In genomic region chr11:127733552-127733951, GRCh38 we compare ENCODE assay signal across 17 cellular contexts.
DNase-seq lines count a peak whose midpoint lies in the region; ATAC-seq and TF ChIP-seq lines count a peak whose summit lies in the region.
"Had no signal": no experiment of that assay in that cellular context is flagged by ENCODE, and none has a peak within 500 bp of the region (broad histone marks: within the 10 kb centered on the region; RNA-seq: fewer than 3 reads in every experiment).

No MANE protein-coding gene starts in this region.

- no peaks in the 10 kb centered on the region for H3K4me1 ChIP-seq in right atrium auricular region
- H3K4me1 ChIP-seq in Peyer's patch: no peaks in the 10 kb centered on the region
- H3K4me1 ChIP-seq: testis had no signal

- H3K4me3 ChIP-seq in right atrium auricular region (no peak overlapping the region), Peyer's patch (no peak overlapping the region), foreskin fibroblast (ENCODE audit: low read depth in 1 of 2, low read length in 2 of 2) (no peak overlapping the region)
- H3K4me3 ChIP-seq: testis had no signal

- ATAC-seq in Right ventricle myocardium inferior: peak; percentile 44
- ATAC-seq: stimulated activated memory B cell treated with anti-CD40 and anti-IgM and Interleukin-4, amounts not matched to agents 10 μg/mL and 1 μg/mL and 100 μg/mL, for 72 hours had no signal

- H3K36me3 ChIP-seq in right atrium auricular region (no peaks in the 10 kb centered on the region), Peyer's patch (no peaks in the 10 kb centered on the region)

- DNase-seq in Right ventricle myocardium inferior (ENCODE audit: missing footprints) (no peak), right atrium auricular region (ENCODE audit: low spot score) (no peak), NCI-H69 (lab: John Stamatoyannopoulos, UW) (peak; percentile 18), glomerular endothelial cell (ENCODE audit: extremely low read depth, low read depth, low spot score) (peak; percentile 29), pons (ENCODE audit: low spot score) (peak; percentile 11), Peyer's patch (no peak), amygdala (lab: John Stamatoyannopoulos, UW) (no peak), foreskin fibroblast (no peak)
- DNase-seq: activated CD4-positive, alpha-beta T cell treated with anti-CD3 and anti-CD28 coated beads, Interleukin-2, amount 10 ng/mL, durations not matched to agents 24 days and 14 days; activated naive CD8-positive, alpha-beta T cell treated with anti-CD3 and anti-CD28 coated beads, Interleukin-2, amount 10 ng/mL, durations not matched to agents 7 days and 5 days; hippocampal formation; midbrain; NCI-H226; nephron progenitor cell; stimulated activated CD4-positive, alpha-beta T cell treated with anti-CD3 and anti-CD28 coated beads, Interleukin-1b, Interleukin-23, amount 100 ng/mL, for 48 hours; testis had no signal

- intact Hi-C loops in Right ventricle myocardium inferior (cut with DNase I): loop anchor here (10.0 kb wide), 1 partner anchor 1111 kb away; no protein-coding TSS in a partner anchor

- TF ChIP-seq CTCF in right atrium auricular region (IDR thresholded peaks at IDR 0.05): no peak
- TF ChIP-seq CTCF in Peyer's patch (IDR thresholded peaks at IDR 0.05): no peak
- no peak for TF ChIP-seq CTCF in foreskin fibroblast (IDR thresholded peaks at IDR 0.05; ENCODE audit: low read depth, low read length)

- H3K27me3 ChIP-seq in right atrium auricular region: no peaks in the 10 kb centered on the region
- no peaks in the 10 kb centered on the region for H3K27me3 ChIP-seq in Peyer's patch
- H3K27me3 ChIP-seq: testis had no signal

- no peak for TF ChIP-seq POLR2A in Peyer's patch (IDR thresholded peaks at IDR 0.05)

- H3K27ac ChIP-seq in right atrium auricular region: no peak overlapping the region
- H3K27ac ChIP-seq in Peyer's patch: no peak overlapping the region
- H3K27ac ChIP-seq: testis had no signal

- H3K9me3 ChIP-seq in right atrium auricular region (no peaks in the 10 kb centered on the region), Peyer's patch (no peaks in the 10 kb centered on the region)
- H3K9me3 ChIP-seq: testis had no signal

Comparison
In these comparisons a context has a peak if more than half of its experiments do, and no peak if none do; other contexts are left out.
1. DNase-seq: peak in NCI-H69 (single experiment), glomerular endothelial cell (single experiment) and pons (single experiment); none in Right ventricle myocardium inferior (single experiment), right atrium auricular region (single experiment), Peyer's patch (0 of 3), amygdala (0 of 56) and foreskin fibroblast (0 of 2).